Comparison of ENCODE assay signal across 25 cellular contexts in the genomic region with DNA sequence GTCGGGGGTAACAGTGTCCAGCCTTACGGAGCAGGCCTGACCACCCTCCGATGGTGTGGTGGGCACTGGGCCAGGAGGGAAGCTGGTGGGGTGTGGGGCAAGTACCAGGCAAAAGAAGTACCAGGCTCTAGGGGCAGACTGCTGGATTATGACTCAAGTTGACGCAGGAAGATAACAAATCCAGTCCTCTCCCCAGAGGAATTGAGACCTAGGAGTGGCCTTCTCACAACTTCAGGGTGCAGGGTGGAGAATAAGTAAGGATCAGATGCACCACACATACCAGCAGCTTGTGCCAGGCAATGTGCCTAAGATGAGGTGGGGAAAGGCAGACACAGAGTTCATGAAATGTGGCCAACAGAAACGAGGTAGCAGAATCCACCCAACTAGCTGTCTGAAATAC. TPM values are rescaled to one million over a fixed set of nuclear protein-coding genes. Genes with fewer than 3 reads are reported as not detected.
"Had no signal": no experiment of that assay in that cellular context is flagged by ENCODE, and none has a peak within 500 bp of the region (broad histone marks: within the 10 kb centered on the region; RNA-seq: fewer than 3 reads in every experiment).

No MANE protein-coding gene starts in this region.

- H3K4me3 ChIP-seq: dorsolateral prefrontal cortex, gastrocnemius medialis, left ventricle myocardium inferior, pancreas, smooth muscle cell, testis, upper lobe of left lung had no signal

- H3K4me3 Mint-ChIP-seq: activated CD4-positive, alpha-beta memory T cell treated with anti-CD3 and anti-CD28 coated beads, Interleukin-2, amount 10 ng/mL, durations not matched to agents 7 days and 5 days; activated CD4-positive, alpha-beta T cell treated with anti-CD3 and anti-CD28 coated beads, Interleukin-2, amount 10 ng/mL, durations not matched to agents 24 days and 14 days; activated naive CD4-positive, alpha-beta T cell treated with anti-CD3 and anti-CD28 coated beads, Interleukin-2, amount 10 ng/mL, durations not matched to agents 7 days and 5 days; activated T-cell treated with anti-CD3 and anti-CD28 coated beads, Interleukin-2, amount 50 U/mL, for 72 hours; effector memory CD8-positive, alpha-beta T cell; natural killer cell; stimulated activated naive B cell treated with anti-CD40 and anti-IgM and Interleukin-4, amounts not matched to agents 10 μg/mL and 1 μg/mL and 100 μg/mL, for 72 hours; T-helper 17 cell had no signal

- H3K27ac ChIP-seq: dorsolateral prefrontal cortex, left ventricle myocardium inferior, pancreas, testis, upper lobe of left lung had no signal

- ATAC-seq: activated CD4-positive, CD25-positive, alpha-beta regulatory T cell treated with anti-CD3 and anti-CD28 coated beads, Interleukin-2, amount 50 U/mL, for 24 hours; activated T-cell treated with anti-CD3 and anti-CD28 coated beads, Interleukin-2, amount 50 U/mL, for 72 hours; effector memory CD8-positive, alpha-beta T cell; esophagus mucosa; natural killer cell; pancreas; sciatic nerve; stimulated activated naive B cell treated with anti-CD40 and anti-IgM and Interleukin-4, amounts not matched to agents 10 μg/mL and 1 μg/mL and 100 μg/mL, for 72 hours; T-helper 17 cell had no signal

- H3K4me1 ChIP-seq: left ventricle myocardium inferior, pancreas, testis had no signal

- H3K36me3 Mint-ChIP-seq: activated naive CD4-positive, alpha-beta T cell treated with anti-CD3 and anti-CD28 coated beads, Interleukin-2, amount 10 ng/mL, durations not matched to agents 7 days and 5 days; natural killer cell; stimulated activated naive B cell treated with anti-CD40 and anti-IgM and Interleukin-4, amounts not matched to agents 10 μg/mL and 1 μg/mL and 100 μg/mL, for 72 hours had no signal

- H3K9me3 ChIP-seq: gastrocnemius medialis, left ventricle myocardium inferior, pancreas, testis, upper lobe of left lung had no signal

- H3K4me1 Mint-ChIP-seq: activated CD4-positive, alpha-beta memory T cell treated with anti-CD3 and anti-CD28 coated beads, Interleukin-2, amount 10 ng/mL, durations not matched to agents 7 days and 5 days; activated CD4-positive, alpha-beta T cell treated with anti-CD3 and anti-CD28 coated beads, Interleukin-2, amount 10 ng/mL, durations not matched to agents 24 days and 14 days; activated naive CD4-positive, alpha-beta T cell treated with anti-CD3 and anti-CD28 coated beads, Interleukin-2, amount 10 ng/mL, durations not matched to agents 7 days and 5 days; natural killer cell; stimulated activated naive B cell treated with anti-CD40 and anti-IgM and Interleukin-4, amounts not matched to agents 10 μg/mL and 1 μg/mL and 100 μg/mL, for 72 hours; T-helper 17 cell had no signal

- H3K27me3 ChIP-seq: dorsolateral prefrontal cortex, gastrocnemius medialis, pancreas, testis, upper lobe of left lung had no signal

- DNase-seq: activated CD4-positive, alpha-beta memory T cell treated with anti-CD3 and anti-CD28 coated beads, Interleukin-2, amount 10 ng/mL, durations not matched to agents 7 days and 5 days; activated CD4-positive, alpha-beta T cell treated with anti-CD3 and anti-CD28 coated beads, Interleukin-2, amount 10 ng/mL, durations not matched to agents 24 days and 14 days; activated effector memory CD4-positive, alpha-beta T cell treated with anti-CD3 and anti-CD28 coated beads, Interleukin-2, amount 50 U/mL, for 16 hours; activated naive CD4-positive, alpha-beta T cell treated with anti-CD3 and anti-CD28 coated beads, Interleukin-2, amount 10 ng/mL, durations not matched to agents 7 days and 5 days; activated T-cell treated with anti-CD3 and anti-CD28 coated beads, Interleukin-2, amount 50 U/mL, for 72 hours; caudate nucleus; dorsolateral prefrontal cortex; effector memory CD8-positive, alpha-beta T cell; hippocampal formation; left ventricle myocardium inferior; natural killer cell; pancreas; stimulated activated CD4-positive, alpha-beta T cell treated with anti-CD3 and anti-CD28 coated beads, Interleukin-2, amount 100 ng/mL, for 48 hours; stimulated activated CD8-positive, alpha-beta memory T cell treated with anti-CD3 and anti-CD28 coated beads, Interleukin-4, amount 100 ng/mL, for 48 hours; stimulated activated naive B cell treated with anti-CD40 and anti-IgM and Interleukin-4, amounts not matched to agents 10 μg/mL and 1 μg/mL and 100 μg/mL, for 72 hours; T-helper 17 cell; testis had no signal

- FAIRE-seq: endothelial cell of umbilical vein, pancreas had no signal

- H3K9me3 Mint-ChIP-seq: activated CD4-positive, alpha-beta memory T cell treated with anti-CD3 and anti-CD28 coated beads, Interleukin-2, amount 10 ng/mL, durations not matched to agents 7 days and 5 days; activated CD4-positive, alpha-beta T cell treated with anti-CD3 and anti-CD28 coated beads, Interleukin-2, amount 10 ng/mL, durations not matched to agents 24 days and 14 days; activated naive CD4-positive, alpha-beta T cell treated with anti-CD3 and anti-CD28 coated beads, Interleukin-2, amount 10 ng/mL, durations not matched to agents 7 days and 5 days; activated T-cell treated with anti-CD3 and anti-CD28 coated beads, Interleukin-2, amount 50 U/mL, for 72 hours; effector memory CD8-positive, alpha-beta T cell; natural killer cell; stimulated activated naive B cell treated with anti-CD40 and anti-IgM and Interleukin-4, amounts not matched to agents 10 μg/mL and 1 μg/mL and 100 μg/mL, for 72 hours had no signal

- H3K36me3 ChIP-seq: gastrocnemius medialis, left ventricle myocardium inferior, pancreas, upper lobe of left lung had no signal

- H3K27ac Mint-ChIP-seq: activated CD4-positive, alpha-beta memory T cell treated with anti-CD3 and anti-CD28 coated beads, Interleukin-2, amount 10 ng/mL, durations not matched to agents 7 days and 5 days; activated CD4-positive, alpha-beta T cell treated with anti-CD3 and anti-CD28 coated beads, Interleukin-2, amount 10 ng/mL, durations not matched to agents 24 days and 14 days; activated naive CD4-positive, alpha-beta T cell treated with anti-CD3 and anti-CD28 coated beads, Interleukin-2, amount 10 ng/mL, durations not matched to agents 7 days and 5 days; activated T-cell treated with anti-CD3 and anti-CD28 coated beads, Interleukin-2, amount 50 U/mL, for 72 hours; effector memory CD8-positive, alpha-beta T cell; natural killer cell; stimulated activated naive B cell treated with anti-CD40 and anti-IgM and Interleukin-4, amounts not matched to agents 10 μg/mL and 1 μg/mL and 100 μg/mL, for 72 hours; T-helper 17 cell had no signal

- H3K4me2 ChIP-seq: smooth muscle cell had no signal

RNA-seq across cellular contexts. Expression of gene M1AP, which starts 43.8 kb away (rescaled TPM):
- total RNA-seq: activated CD4-positive, alpha-beta memory T cell treated with anti-CD3 and anti-CD28 coated beads, Interleukin-2, amount 10 ng/mL, durations not matched to agents 7 days and 5 days; activated CD4-positive, alpha-beta T cell treated with anti-CD3 and anti-CD28 coated beads, Interleukin-2, amount 10 ng/mL, durations not matched to agents 24 days and 14 days; activated T-cell treated with anti-CD3 and anti-CD28 coated beads, Interleukin-2, amount 50 U/mL, for 72 hours; endothelial cell of umbilical vein; left ventricle myocardium inferior; lung microvascular endothelial cell; natural killer cell had no signal
